Comparison of ENCODE assay signal across 1 cellular context in the genomic region with DNA sequence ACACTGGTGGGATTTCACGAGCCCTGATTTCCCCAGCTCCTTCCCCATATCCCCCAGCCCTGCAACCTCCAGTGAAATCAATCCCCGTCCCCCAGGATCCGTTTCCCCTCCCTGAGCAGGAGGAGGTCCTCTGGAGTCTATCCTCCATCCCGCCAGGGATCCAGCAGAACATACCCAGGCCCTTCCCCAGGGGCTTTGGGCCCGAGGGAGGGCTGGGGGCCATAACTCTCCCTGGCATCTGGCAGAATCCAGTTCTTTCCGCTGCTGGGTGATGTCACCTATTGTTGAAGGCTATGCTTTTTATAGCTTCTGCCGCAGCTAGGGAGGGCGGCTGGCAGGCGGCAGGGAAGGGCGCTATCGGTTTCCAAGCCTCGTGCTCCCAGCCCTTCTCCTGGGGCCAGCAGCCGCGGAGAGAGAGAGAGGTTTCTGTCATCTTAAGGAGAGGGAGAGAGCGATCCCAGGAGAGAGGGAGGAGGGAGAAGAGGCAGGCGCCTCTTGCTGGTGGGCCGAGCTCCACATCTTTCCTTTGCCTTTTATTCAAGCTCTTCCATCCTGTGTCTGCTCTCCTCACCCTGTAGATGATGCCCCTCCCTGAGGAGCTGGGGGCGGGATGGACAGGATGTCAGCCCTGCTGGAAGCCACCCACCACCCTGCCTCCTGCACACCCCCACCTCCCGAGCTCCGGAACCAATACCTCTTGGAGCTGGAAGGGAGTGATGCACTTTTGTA.
TF ChIP-seq lines count a peak whose summit lies in the region.

No MANE protein-coding gene starts in this region.

TF ChIP-seq in HepG2, 621 proteins besides CTCF, POLR2A, EP300 and RAD21 (continued from another document):
- TF ChIP-seq MAF1 (CRISPR knock-in tag; IDR thresholded peaks at IDR 0.05; ENCODE audit: borderline replicate concordance) (no peak), ZNF180 (CRISPR knock-in tag; IDR thresholded peaks at IDR 0.05; ENCODE audit: borderline replicate concordance, low read depth) (no peak), TBP (CRISPR knock-in tag; IDR thresholded peaks at IDR 0.05) (no peak), PTBP1 (IDR thresholded peaks at IDR 0.05; ENCODE audit: low read depth, low read length, poor library complexity, severe bottlenecking) (no peak), ZBTB21 (CRISPR knock-in tag; IDR thresholded peaks at IDR 0.05) (no peak), ZBTB8A (CRISPR knock-in tag; IDR thresholded peaks at IDR 0.05; ENCODE audit: borderline replicate concordance, low read depth) (no peak), ZNF264 (CRISPR knock-in tag; IDR thresholded peaks at IDR 0.05) (no peak), BRCA1 (CRISPR knock-in tag; IDR thresholded peaks at IDR 0.05) (no peak), ZNF331 (CRISPR knock-in tag; IDR thresholded peaks at IDR 0.05) (no peak), ZNF850 (CRISPR knock-in tag; conservative IDR thresholded peaks at IDR 0.05) (no peak), CC2D1A (CRISPR knock-in tag; IDR thresholded peaks at IDR 0.05) (no peak)
- TF ChIP-seq, protein P1, sequence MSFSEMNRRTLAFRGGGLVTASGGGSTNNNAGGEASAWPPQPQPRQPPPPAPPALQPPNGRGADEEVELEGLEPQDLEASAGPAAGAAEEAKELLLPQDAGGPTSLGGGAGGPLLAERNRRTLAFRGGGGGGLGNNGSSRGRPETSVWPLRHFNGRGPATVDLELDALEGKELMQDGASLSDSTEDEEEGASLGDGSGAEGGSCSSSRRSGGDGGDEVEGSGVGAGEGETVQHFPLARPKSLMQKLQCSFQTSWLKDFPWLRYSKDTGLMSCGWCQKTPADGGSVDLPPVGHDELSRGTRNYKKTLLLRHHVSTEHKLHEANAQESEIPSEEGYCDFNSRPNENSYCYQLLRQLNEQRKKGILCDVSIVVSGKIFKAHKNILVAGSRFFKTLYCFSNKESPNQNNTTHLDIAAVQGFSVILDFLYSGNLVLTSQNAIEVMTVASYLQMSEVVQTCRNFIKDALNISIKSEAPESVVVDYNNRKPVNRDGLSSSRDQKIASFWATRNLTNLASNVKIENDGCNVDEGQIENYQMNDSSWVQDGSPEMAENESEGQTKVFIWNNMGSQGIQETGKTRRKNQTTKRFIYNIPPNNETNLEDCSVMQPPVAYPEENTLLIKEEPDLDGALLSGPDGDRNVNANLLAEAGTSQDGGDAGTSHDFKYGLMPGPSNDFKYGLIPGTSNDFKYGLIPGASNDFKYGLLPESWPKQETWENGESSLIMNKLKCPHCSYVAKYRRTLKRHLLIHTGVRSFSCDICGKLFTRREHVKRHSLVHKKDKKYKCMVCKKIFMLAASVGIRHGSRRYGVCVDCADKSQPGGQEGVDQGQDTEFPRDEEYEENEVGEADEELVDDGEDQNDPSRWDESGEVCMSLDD (CRISPR knock-in tag; IDR thresholded peaks at IDR 0.05; ENCODE audit: borderline replicate concordance) = no peak
